1 cellular context compared by ENCODE assay signal in the genomic region with DNA sequence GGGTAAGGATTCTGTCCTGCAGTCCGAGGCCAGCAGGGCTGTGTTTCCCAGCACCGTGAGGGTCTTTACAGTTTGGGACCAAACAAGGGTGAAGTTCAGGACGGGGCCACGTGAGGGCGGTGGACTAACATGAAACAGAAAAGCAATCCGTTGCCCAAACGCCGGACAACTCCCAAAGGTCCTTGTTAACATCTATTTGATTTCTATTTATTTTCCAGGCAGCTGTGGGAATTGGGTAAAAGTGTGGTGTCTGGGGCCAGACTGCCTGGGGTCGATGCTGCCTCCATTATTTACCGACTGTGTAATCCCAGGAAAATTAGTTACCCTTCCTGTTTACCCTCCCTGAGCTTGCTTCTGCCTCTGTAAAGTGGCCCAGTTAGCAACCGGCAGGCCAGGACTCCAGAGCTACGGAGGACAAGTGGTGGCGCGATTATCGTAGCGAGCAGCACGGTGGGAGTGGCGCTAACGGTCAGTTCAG.
TF ChIP-seq lines count a peak whose summit lies in the region.

No MANE protein-coding gene starts in this region.

TF ChIP-seq in HepG2, 621 proteins besides CTCF, POLR2A, EP300 and RAD21 (continued from another document and continues in another):
- TF ChIP-seq, protein P1, sequence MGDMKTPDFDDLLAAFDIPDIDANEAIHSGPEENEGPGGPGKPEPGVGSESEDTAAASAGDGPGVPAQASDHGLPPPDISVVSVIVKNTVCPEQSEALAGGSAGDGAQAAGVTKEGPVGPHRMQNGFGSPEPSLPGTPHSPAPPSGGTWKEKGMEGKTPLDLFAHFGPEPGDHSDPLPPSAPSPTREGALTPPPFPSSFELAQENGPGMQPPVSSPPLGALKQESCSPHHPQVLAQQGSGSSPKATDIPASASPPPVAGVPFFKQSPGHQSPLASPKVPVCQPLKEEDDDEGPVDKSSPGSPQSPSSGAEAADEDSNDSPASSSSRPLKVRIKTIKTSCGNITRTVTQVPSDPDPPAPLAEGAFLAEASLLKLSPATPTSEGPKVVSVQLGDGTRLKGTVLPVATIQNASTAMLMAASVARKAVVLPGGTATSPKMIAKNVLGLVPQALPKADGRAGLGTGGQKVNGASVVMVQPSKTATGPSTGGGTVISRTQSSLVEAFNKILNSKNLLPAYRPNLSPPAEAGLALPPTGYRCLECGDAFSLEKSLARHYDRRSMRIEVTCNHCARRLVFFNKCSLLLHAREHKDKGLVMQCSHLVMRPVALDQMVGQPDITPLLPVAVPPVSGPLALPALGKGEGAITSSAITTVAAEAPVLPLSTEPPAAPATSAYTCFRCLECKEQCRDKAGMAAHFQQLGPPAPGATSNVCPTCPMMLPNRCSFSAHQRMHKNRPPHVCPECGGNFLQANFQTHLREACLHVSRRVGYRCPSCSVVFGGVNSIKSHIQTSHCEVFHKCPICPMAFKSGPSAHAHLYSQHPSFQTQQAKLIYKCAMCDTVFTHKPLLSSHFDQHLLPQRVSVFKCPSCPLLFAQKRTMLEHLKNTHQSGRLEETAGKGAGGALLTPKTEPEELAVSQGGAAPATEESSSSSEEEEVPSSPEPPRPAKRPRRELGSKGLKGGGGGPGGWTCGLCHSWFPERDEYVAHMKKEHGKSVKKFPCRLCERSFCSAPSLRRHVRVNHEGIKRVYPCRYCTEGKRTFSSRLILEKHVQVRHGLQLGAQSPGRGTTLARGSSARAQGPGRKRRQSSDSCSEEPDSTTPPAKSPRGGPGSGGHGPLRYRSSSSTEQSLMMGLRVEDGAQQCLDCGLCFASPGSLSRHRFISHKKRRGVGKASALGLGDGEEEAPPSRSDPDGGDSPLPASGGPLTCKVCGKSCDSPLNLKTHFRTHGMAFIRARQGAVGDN (CRISPR knock-in tag; IDR thresholded peaks at IDR 0.05) = 0 out of 2 replicates have a peak, but pooled peaks have one; percentile 23
- TF ChIP-seq SYNCRIP (IDR thresholded peaks at IDR 0.05; ENCODE audit: insufficient read depth, low read depth, low read length) = no peak
- TF ChIP-seq ZBTB1 (CRISPR knock-in tag; IDR thresholded peaks at IDR 0.05; ENCODE audit: borderline replicate concordance) = no peak
- no peak for TF ChIP-seq FOXP1 (IDR thresholded peaks at IDR 0.05)
- peak; percentile 56; the same call in 1 of the 2 replicates for TF ChIP-seq FOXP1 (CRISPR knock-in tag; IDR thresholded peaks at IDR 0.05)
- TF ChIP-seq, protein P2, sequence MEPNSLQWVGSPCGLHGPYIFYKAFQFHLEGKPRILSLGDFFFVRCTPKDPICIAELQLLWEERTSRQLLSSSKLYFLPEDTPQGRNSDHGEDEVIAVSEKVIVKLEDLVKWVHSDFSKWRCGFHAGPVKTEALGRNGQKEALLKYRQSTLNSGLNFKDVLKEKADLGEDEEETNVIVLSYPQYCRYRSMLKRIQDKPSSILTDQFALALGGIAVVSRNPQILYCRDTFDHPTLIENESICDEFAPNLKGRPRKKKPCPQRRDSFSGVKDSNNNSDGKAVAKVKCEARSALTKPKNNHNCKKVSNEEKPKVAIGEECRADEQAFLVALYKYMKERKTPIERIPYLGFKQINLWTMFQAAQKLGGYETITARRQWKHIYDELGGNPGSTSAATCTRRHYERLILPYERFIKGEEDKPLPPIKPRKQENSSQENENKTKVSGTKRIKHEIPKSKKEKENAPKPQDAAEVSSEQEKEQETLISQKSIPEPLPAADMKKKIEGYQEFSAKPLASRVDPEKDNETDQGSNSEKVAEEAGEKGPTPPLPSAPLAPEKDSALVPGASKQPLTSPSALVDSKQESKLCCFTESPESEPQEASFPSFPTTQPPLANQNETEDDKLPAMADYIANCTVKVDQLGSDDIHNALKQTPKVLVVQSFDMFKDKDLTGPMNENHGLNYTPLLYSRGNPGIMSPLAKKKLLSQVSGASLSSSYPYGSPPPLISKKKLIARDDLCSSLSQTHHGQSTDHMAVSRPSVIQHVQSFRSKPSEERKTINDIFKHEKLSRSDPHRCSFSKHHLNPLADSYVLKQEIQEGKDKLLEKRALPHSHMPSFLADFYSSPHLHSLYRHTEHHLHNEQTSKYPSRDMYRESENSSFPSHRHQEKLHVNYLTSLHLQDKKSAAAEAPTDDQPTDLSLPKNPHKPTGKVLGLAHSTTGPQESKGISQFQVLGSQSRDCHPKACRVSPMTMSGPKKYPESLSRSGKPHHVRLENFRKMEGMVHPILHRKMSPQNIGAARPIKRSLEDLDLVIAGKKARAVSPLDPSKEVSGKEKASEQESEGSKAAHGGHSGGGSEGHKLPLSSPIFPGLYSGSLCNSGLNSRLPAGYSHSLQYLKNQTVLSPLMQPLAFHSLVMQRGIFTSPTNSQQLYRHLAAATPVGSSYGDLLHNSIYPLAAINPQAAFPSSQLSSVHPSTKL (CRISPR knock-in tag; IDR thresholded peaks at IDR 0.05) = peak; percentile 23; the same call in 1 of the 2 replicates
- TF ChIP-seq, protein P3, sequence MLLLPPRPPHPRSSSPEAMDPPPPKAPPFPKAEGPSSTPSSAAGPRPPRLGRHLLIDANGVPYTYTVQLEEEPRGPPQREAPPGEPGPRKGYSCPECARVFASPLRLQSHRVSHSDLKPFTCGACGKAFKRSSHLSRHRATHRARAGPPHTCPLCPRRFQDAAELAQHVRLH (CRISPR knock-in tag; IDR thresholded peaks at IDR 0.05; ENCODE audit: borderline replicate concordance, low read depth) = no peak
- no peak for TF ChIP-seq MAF1 (CRISPR knock-in tag; IDR thresholded peaks at IDR 0.05; ENCODE audit: borderline replicate concordance)
- peak; percentile 59 for TF ChIP-seq TEAD3 (CRISPR knock-in tag; optimal IDR thresholded peaks at IDR 0.05; ENCODE audit: borderline replicate concordance)
- peak; percentile 63; the same call in 1 of the 2 replicates for TF ChIP-seq ZSCAN31 (CRISPR knock-in tag; IDR thresholded peaks at IDR 0.05; ENCODE audit: low read depth)
- TF ChIP-seq, protein P4, sequence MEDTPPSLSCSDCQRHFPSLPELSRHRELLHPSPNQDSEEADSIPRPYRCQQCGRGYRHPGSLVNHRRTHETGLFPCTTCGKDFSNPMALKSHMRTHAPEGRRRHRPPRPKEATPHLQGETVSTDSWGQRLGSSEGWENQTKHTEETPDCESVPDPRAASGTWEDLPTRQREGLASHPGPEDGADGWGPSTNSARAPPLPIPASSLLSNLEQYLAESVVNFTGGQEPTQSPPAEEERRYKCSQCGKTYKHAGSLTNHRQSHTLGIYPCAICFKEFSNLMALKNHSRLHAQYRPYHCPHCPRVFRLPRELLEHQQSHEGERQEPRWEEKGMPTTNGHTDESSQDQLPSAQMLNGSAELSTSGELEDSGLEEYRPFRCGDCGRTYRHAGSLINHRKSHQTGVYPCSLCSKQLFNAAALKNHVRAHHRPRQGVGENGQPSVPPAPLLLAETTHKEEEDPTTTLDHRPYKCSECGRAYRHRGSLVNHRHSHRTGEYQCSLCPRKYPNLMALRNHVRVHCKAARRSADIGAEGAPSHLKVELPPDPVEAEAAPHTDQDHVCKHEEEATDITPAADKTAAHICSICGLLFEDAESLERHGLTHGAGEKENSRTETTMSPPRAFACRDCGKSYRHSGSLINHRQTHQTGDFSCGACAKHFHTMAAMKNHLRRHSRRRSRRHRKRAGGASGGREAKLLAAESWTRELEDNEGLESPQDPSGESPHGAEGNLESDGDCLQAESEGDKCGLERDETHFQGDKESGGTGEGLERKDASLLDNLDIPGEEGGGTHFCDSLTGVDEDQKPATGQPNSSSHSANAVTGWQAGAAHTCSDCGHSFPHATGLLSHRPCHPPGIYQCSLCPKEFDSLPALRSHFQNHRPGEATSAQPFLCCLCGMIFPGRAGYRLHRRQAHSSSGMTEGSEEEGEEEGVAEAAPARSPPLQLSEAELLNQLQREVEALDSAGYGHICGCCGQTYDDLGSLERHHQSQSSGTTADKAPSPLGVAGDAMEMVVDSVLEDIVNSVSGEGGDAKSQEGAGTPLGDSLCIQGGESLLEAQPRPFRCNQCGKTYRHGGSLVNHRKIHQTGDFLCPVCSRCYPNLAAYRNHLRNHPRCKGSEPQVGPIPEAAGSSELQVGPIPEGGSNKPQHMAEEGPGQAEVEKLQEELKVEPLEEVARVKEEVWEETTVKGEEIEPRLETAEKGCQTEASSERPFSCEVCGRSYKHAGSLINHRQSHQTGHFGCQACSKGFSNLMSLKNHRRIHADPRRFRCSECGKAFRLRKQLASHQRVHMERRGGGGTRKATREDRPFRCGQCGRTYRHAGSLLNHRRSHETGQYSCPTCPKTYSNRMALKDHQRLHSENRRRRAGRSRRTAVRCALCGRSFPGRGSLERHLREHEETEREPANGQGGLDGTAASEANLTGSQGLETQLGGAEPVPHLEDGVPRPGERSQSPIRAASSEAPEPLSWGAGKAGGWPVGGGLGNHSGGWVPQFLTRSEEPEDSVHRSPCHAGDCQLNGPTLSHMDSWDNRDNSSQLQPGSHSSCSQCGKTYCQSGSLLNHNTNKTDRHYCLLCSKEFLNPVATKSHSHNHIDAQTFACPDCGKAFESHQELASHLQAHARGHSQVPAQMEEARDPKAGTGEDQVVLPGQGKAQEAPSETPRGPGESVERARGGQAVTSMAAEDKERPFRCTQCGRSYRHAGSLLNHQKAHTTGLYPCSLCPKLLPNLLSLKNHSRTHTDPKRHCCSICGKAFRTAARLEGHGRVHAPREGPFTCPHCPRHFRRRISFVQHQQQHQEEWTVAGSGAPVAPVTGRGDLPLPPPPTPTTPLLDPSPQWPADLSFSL (CRISPR knock-in tag; IDR thresholded peaks at IDR 0.05) = no peak
- TF ChIP-seq, protein P5, sequence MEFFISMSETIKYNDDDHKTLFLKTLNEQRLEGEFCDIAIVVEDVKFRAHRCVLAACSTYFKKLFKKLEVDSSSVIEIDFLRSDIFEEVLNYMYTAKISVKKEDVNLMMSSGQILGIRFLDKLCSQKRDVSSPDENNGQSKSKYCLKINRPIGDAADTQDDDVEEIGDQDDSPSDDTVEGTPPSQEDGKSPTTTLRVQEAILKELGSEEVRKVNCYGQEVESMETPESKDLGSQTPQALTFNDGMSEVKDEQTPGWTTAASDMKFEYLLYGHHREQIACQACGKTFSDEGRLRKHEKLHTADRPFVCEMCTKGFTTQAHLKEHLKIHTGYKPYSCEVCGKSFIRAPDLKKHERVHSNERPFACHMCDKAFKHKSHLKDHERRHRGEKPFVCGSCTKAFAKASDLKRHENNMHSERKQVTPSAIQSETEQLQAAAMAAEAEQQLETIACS (CRISPR knock-in tag; IDR thresholded peaks at IDR 0.05) = no peak
- TF ChIP-seq ZNF124 (CRISPR knock-in tag; IDR thresholded peaks at IDR 0.05) = 0 out of 2 replicates have a peak, but pooled peaks have one; percentile 29
- TF ChIP-seq ZNF138 (CRISPR knock-in tag; IDR thresholded peaks at IDR 0.05; ENCODE audit: low read depth) = 0 out of 2 replicates have a peak, but pooled peaks have one; percentile 45
- TF ChIP-seq MAFG (CRISPR knock-in tag; IDR thresholded peaks at IDR 0.05) = no peak
- TF ChIP-seq, protein P6, sequence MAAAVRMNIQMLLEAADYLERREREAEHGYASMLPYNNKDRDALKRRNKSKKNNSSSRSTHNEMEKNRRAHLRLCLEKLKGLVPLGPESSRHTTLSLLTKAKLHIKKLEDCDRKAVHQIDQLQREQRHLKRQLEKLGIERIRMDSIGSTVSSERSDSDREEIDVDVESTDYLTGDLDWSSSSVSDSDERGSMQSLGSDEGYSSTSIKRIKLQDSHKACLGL (CRISPR knock-in tag; IDR thresholded peaks at IDR 0.05) = no peak
- TF ChIP-seq ZNF34 (CRISPR knock-in tag; IDR thresholded peaks at IDR 0.05; ENCODE audit: borderline replicate concordance) = no peak
- 0 out of 2 replicates have a peak, but pooled peaks have one; percentile 32 for TF ChIP-seq KAT8 (CRISPR knock-in tag; IDR thresholded peaks at IDR 0.05)
- peak; percentile 76; the same call in 1 of the 2 replicates for TF ChIP-seq EED (CRISPR knock-in tag; IDR thresholded peaks at IDR 0.05)
- TF ChIP-seq SPEN (CRISPR knock-in tag; IDR thresholded peaks at IDR 0.05; ENCODE audit: low read depth) = 0 out of 2 replicates have a peak, but pooled peaks have one; percentile 56
- TF ChIP-seq SIN3B (IDR thresholded peaks at IDR 0.05; ENCODE audit: low read length) = 0 out of 2 replicates have a peak, but pooled peaks have one; percentile 15
- no peak for TF ChIP-seq NCOR1 (IDR thresholded peaks at IDR 0.05; ENCODE audit: borderline replicate concordance, low read length)
- TF ChIP-seq MXI1 (IDR thresholded peaks at IDR 0.05; ENCODE audit: borderline replicate concordance, low read depth, low read length) = peak; percentile 34; the same call in 1 of the 3 replicates
- no peak for TF ChIP-seq HDAC1 (CRISPR knock-in tag; IDR thresholded peaks at IDR 0.05)
- 0 out of 2 replicates have a peak, but pooled peaks have one; percentile 15 for TF ChIP-seq SMAD9 (CRISPR knock-in tag; IDR thresholded peaks at IDR 0.05)
- peak; percentile 80 for TF ChIP-seq XRCC5 (optimal IDR thresholded peaks at IDR 0.05; ENCODE audit: low read length)
- no peak for TF ChIP-seq JUN (CRISPR knock-in tag; IDR thresholded peaks at IDR 0.05)
- TF ChIP-seq LCORL (IDR thresholded peaks at IDR 0.05) = no peak
- peak; percentile 51; the same call in 1 of the 2 replicates for TF ChIP-seq LCORL (CRISPR knock-in tag; IDR thresholded peaks at IDR 0.05)
- TF ChIP-seq ZNF350 (CRISPR knock-in tag; IDR thresholded peaks at IDR 0.05; ENCODE audit: borderline replicate concordance, low read depth) = 0 out of 2 replicates have a peak, but pooled peaks have one; percentile 33
- 0 out of 2 replicates have a peak, but pooled peaks have one; percentile 19 for TF ChIP-seq REPIN1 (CRISPR knock-in tag; IDR thresholded peaks at IDR 0.05; ENCODE audit: borderline replicate concordance, low read depth)
- 0 out of 2 replicates have a peak, but pooled peaks have one; percentile 53 for TF ChIP-seq NAIF1 (CRISPR knock-in tag; IDR thresholded peaks at IDR 0.05; ENCODE audit: borderline replicate concordance)
- TF ChIP-seq ZNF317 (CRISPR knock-in tag; IDR thresholded peaks at IDR 0.05) = peak; percentile 96
- TF ChIP-seq, protein P7, sequence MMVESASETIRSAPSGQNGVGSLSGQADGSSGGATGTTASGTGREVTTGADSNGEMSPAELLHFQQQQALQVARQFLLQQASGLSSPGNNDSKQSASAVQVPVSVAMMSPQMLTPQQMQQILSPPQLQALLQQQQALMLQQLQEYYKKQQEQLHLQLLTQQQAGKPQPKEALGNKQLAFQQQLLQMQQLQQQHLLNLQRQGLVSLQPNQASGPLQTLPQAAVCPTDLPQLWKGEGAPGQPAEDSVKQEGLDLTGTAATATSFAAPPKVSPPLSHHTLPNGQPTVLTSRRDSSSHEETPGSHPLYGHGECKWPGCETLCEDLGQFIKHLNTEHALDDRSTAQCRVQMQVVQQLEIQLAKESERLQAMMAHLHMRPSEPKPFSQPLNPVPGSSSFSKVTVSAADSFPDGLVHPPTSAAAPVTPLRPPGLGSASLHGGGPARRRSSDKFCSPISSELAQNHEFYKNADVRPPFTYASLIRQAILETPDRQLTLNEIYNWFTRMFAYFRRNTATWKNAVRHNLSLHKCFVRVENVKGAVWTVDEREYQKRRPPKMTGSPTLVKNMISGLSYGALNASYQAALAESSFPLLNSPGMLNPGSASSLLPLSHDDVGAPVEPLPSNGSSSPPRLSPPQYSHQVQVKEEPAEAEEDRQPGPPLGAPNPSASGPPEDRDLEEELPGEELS (CRISPR knock-in tag; IDR thresholded peaks at IDR 0.05) = peak; percentile 68; the same call in 1 of the 2 replicates
- no peak for TF ChIP-seq RNF2 (conservative IDR thresholded peaks at IDR 0.05; ENCODE audit: low read depth)
- TF ChIP-seq, protein P8, sequence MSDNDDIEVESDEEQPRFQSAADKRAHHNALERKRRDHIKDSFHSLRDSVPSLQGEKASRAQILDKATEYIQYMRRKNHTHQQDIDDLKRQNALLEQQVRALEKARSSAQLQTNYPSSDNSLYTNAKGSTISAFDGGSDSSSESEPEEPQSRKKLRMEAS (IDR thresholded peaks at IDR 0.05) = 0 out of 2 replicates have a peak, but pooled peaks have one; percentile 33
